8 cellular contexts compared by ENCODE assay signal in the genomic region with DNA sequence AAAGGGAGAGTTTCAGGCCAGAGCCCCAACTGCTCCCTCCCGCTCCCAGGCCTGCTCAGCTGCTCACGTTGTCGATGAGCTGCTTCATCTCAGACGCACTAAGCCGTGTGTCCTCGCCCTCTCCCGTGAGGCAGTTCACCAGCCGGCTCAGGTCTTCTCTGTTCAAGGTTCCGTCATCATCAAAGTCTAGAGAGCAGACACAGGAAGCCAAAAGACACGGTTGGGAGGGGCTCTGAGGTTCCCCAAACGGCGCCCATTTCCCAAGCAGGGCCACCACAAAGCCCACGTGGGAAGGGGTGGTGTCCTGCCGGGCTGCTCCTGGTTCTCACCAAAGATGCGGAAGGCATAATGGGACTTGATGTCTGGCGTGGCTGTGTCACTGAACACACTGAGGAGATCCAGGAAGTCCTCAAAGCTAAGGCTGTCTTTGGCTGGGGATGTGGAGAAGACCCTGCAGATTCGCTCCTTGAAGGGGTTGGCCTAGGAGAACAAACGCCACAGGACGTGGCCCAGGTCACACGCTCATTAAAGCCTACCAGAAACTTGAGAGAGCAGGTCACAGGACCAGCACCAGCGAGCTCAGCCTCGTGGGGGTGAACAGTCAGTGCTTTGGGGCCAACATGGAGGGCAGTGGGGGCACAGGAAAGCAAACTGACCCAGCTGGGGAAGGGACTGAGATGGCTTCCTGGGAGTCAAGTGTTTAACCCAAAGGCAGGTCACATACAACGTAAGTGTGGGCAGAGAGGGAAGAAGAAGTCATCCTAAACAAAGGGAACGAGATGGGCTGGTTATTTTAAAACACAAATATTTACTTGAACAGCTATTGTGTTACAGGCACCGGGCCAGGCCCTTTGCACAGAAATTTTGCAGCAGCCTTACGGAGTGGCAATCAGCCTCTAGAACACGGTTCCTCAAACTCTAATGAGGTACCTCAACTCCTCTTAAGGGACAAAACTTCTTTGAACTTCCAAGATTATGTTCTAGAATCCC.
DNase-seq lines count a peak whose midpoint lies in the region; ATAC-seq and TF ChIP-seq lines count a peak whose summit lies in the region.

No MANE protein-coding gene starts in this region.

- peak overlapping the region; percentile 86 for H3K27ac ChIP-seq in 22Rv1

- ATAC-seq in HG03196 (IDR thresholded peaks at IDR 0.05; ENCODE audit: unreplicated experiment) = no peak

- no peaks in the 10 kb centered on the region for H3K9me3 ChIP-seq in mucosa of stomach (ENCODE audit: control insufficient read depth, low read length)

- peak overlapping the region; percentile 54 for H3K9ac ChIP-seq in mucosa of stomach (ENCODE audit: low read length)

- peaks cover 20% of the 10 kb centered on the region for H3K36me3 ChIP-seq in mucosa of stomach (ENCODE audit: control insufficient read depth, insufficient read depth, low read length)

- no peak for TF ChIP-seq CTCF in 22Rv1 (IDR thresholded peaks at IDR 0.05)

- no peaks in the 10 kb centered on the region for H3K27me3 ChIP-seq in mucosa of stomach (ENCODE audit: control insufficient read depth, insufficient read depth, low read length)

- peaks cover 44% of the 10 kb centered on the region for H3K4me1 ChIP-seq in mucosa of stomach (ENCODE audit: control insufficient read depth, insufficient read depth, low read length)

- H3K4me3 ChIP-seq in mucosa of stomach (ENCODE audit: low read length) = no peak overlapping the region

- peak; percentile 18 for DNase-seq in NOMO-1 treated with DMSO at 0.1 percent for 48 hours (lab: John Stamatoyannopoulos, UW; ENCODE audit: unreplicated experiment)
- DNase-seq in activated T-helper 9 cell treated with anti-CD3 and anti-CD28 coated beads, Interleukin-2, amount 50 U/mL, for 16 hours (ENCODE audit: low read depth) = peak; percentile 57
- DNase-seq in stimulated activated naive CD4-positive, alpha-beta T cell treated with Interleukin-2 at 50 U/mL for 16 hours (lab: John Stamatoyannopoulos, UW) = peak; percentile 74
- DNase-seq in NCI-H2171 treated with DMSO at 0.1 percent for 48 hours (lab: John Stamatoyannopoulos, UW) = no peak
- DNase-seq in NCI-H748 treated with DMSO at 0.1 percent for 48 hours (lab: John Stamatoyannopoulos, UW) = no peak

Comparison
In these comparisons a context has a peak if more than half of its experiments do, and no peak if none do; other contexts are left out.
1. DNase-seq: peak in NOMO-1 treated with DMSO at 0.1 percent for 48 hours (single experiment), activated T-helper 9 cell treated with anti-CD3 and anti-CD28 coated beads, Interleukin-2, amount 50 U/mL, for 16 hours (single experiment) and stimulated activated naive CD4-positive, alpha-beta T cell treated with Interleukin-2 at 50 U/mL for 16 hours (single experiment); none in NCI-H2171 treated with DMSO at 0.1 percent for 48 hours (single experiment) and NCI-H748 treated with DMSO at 0.1 percent for 48 hours (single experiment).